Comparison of ENCODE assay signal across 8 cellular contexts in genomic region chr3:190514163-190515153, GRCh38. TPM values are rescaled to one million over a fixed set of nuclear protein-coding genes. Genes with fewer than 3 reads are reported as not detected.
A peak's percentile ranks its signal among the peaks of the same experiment; 100 is the strongest.
DNase-seq lines count a peak whose midpoint lies in the region; ATAC-seq and TF ChIP-seq lines count a peak whose summit lies in the region.

No MANE protein-coding gene starts in this region.

- peaks cover 30% of the 10 kb centered on the region for H3K4me1 Mint-ChIP-seq in activated T-cell treated with anti-CD3 and anti-CD28 coated beads, Interleukin-2, amount 50 U/mL, for 4 hours (ENCODE audit: low read depth)

- TF ChIP-seq CTCF in esophagus squamous epithelium (IDR thresholded peaks at IDR 0.05) (no peak), testis (IDR thresholded peaks at IDR 0.05) (no peak)

- H3K27me3 ChIP-seq in esophagus squamous epithelium (no peaks in the 10 kb centered on the region), mucosa of stomach (ENCODE audit: control insufficient read depth, insufficient read depth, low read length) (no peaks in the 10 kb centered on the region), testis (no peaks in the 10 kb centered on the region)

- TF ChIP-seq POLR2A in esophagus squamous epithelium (IDR thresholded peaks at IDR 0.05) (no peak), testis (IDR thresholded peaks at IDR 0.05) (no peak)

- intact Hi-C loops in esophagus squamous epithelium (cut with DNase I) = no loop called here
- intact Hi-C loops in testis (cut with DNase I; ENCODE audit: low total_unique reads) = no loop called here

- peaks cover 6% of the 10 kb centered on the region for H3K36me3 Mint-ChIP-seq in activated T-cell treated with anti-CD3 and anti-CD28 coated beads, Interleukin-2, amount 50 U/mL, for 4 hours (ENCODE audit: insufficient read depth)

- WGBS in esophagus squamous epithelium, 2 donors = 2% methylated on average over 14 to 26 of the region's 44 CpGs
- 0% methylated on average over 29 to 44 of the region's 44 CpGs for WGBS in testis, 2 donors

- H3K9me3 Mint-ChIP-seq in activated T-cell treated with anti-CD3 and anti-CD28 coated beads, Interleukin-2, amount 50 U/mL, for 4 hours = no peaks in the 10 kb centered on the region

- H3K27ac ChIP-seq in esophagus squamous epithelium (peak overlapping the region; percentile 89 to 94 (median 92)), testis (peak overlapping the region; percentile 6 to 26)

- H3K36me3 ChIP-seq in esophagus squamous epithelium (peaks cover 0 to 5% (median 0%) of the 10 kb centered on the region in 3 donors), mucosa of stomach (ENCODE audit: control insufficient read depth, insufficient read depth, low read length) (no peaks in the 10 kb centered on the region), testis (ENCODE audit: low read depth, missing control alignments) (no peaks in the 10 kb centered on the region)

- H3K4me3 Mint-ChIP-seq in activated T-cell treated with anti-CD3 and anti-CD28 coated beads, Interleukin-2, amount 50 U/mL, for 4 hours = peak overlapping the region; percentile 90

- DNase-seq in AML-193 (lab: John Stamatoyannopoulos, UW) (peak; percentile 62 to 66), NOMO-1 (lab: John Stamatoyannopoulos, UW; ENCODE audit: unreplicated experiment in 2 of 2) (peak; percentile 55 to 67), esophagus squamous epithelium (lab: John Stamatoyannopoulos, UW) (no peak), testis (peak; percentile 56), NCI-H1436 (lab: John Stamatoyannopoulos, UW) (no peak)
- peak; percentile 6 for DNase-seq in activated T-cell treated with anti-CD3 and anti-CD28 coated beads, Interleukin-2, amount 50 U/mL, for 4 hours

- peak; percentile 20 for ATAC-seq in GM19397 (IDR thresholded peaks at IDR 0.05; ENCODE audit: unreplicated experiment)
- ATAC-seq in activated T-cell treated with anti-CD3 and anti-CD28 coated beads, Interleukin-2, amount 50 U/mL, for 4 hours = peak; percentile 16 to 18

- H3K9me3 ChIP-seq in esophagus squamous epithelium (no peaks in the 10 kb centered on the region), mucosa of stomach (ENCODE audit: control insufficient read depth, low read length) (no peaks in the 10 kb centered on the region), testis (no peaks in the 10 kb centered on the region)

- H3K27me3 Mint-ChIP-seq in activated T-cell treated with anti-CD3 and anti-CD28 coated beads, Interleukin-2, amount 50 U/mL, for 4 hours (ENCODE audit: low read depth) = no peaks in the 10 kb centered on the region

- H3K4me3 ChIP-seq in esophagus squamous epithelium = peak overlapping the region; percentile 74 to 91 (median 84)
- peak overlapping the region; percentile 75 for H3K4me3 ChIP-seq in mucosa of stomach (ENCODE audit: low read length)
- H3K4me3 ChIP-seq in testis = peak overlapping the region; percentile 65 to 67

- peak overlapping the region; percentile 84 for H3K9ac ChIP-seq in mucosa of stomach (ENCODE audit: low read length)

- H3K4me1 ChIP-seq in esophagus squamous epithelium (peaks cover 0 to 43% (median 17%) of the 10 kb centered on the region in 3 donors), mucosa of stomach (ENCODE audit: control insufficient read depth, insufficient read depth, low read length) (peaks cover 4% of the 10 kb centered on the region), testis (no peaks in the 10 kb centered on the region)

RNA-seq across cellular contexts. Expression of gene IL1RAP, which starts 0.6 kb away (rescaled TPM):
- total RNA-seq in activated T-cell treated with anti-CD3 and anti-CD28 coated beads, Interleukin-2, amount 50 U/mL, for 4 hours = 10 to 100 TPM; 10.2 to 15.3 (median 13.8) TPM
- 10 to 100 TPM; 30.7 to 44.5 (median 32.1) TPM for total RNA-seq in esophagus squamous epithelium
- 1 to 10 TPM; 1.7 to 3.2 TPM for total RNA-seq in testis
- polyA plus RNA-seq in testis (ENCODE audit: insufficient read depth, low read depth, low replicate concordance) = 2.1 TPM

Comparison
In these comparisons a context has a peak if more than half of its experiments do, and no peak if none do; other contexts are left out.
1. DNase-seq: peak in AML-193 (2 of 2), NOMO-1 (2 of 2), activated T-cell treated with anti-CD3 and anti-CD28 coated beads, Interleukin-2, amount 50 U/mL, for 4 hours (single experiment) and testis (single experiment); none in esophagus squamous epithelium (single experiment) and NCI-H1436 (single experiment).
2. Peak in every context shown above with its lines, with median percentiles within 50 percentile points of each other: H3K4me3 ChIP-seq.